2 cellular contexts compared by ENCODE assay signal in genomic region chr4:26576171-26576829, GRCh38.
A peak's percentile ranks its signal among the peaks of the same experiment; 100 is the strongest.
TF ChIP-seq lines count a peak whose summit lies in the region.

No MANE protein-coding gene starts in this region.

TF ChIP-seq in HepG2, 621 proteins besides CTCF, POLR2A, EP300 and RAD21 (continues in another document):
- TF ChIP-seq, protein P1, sequence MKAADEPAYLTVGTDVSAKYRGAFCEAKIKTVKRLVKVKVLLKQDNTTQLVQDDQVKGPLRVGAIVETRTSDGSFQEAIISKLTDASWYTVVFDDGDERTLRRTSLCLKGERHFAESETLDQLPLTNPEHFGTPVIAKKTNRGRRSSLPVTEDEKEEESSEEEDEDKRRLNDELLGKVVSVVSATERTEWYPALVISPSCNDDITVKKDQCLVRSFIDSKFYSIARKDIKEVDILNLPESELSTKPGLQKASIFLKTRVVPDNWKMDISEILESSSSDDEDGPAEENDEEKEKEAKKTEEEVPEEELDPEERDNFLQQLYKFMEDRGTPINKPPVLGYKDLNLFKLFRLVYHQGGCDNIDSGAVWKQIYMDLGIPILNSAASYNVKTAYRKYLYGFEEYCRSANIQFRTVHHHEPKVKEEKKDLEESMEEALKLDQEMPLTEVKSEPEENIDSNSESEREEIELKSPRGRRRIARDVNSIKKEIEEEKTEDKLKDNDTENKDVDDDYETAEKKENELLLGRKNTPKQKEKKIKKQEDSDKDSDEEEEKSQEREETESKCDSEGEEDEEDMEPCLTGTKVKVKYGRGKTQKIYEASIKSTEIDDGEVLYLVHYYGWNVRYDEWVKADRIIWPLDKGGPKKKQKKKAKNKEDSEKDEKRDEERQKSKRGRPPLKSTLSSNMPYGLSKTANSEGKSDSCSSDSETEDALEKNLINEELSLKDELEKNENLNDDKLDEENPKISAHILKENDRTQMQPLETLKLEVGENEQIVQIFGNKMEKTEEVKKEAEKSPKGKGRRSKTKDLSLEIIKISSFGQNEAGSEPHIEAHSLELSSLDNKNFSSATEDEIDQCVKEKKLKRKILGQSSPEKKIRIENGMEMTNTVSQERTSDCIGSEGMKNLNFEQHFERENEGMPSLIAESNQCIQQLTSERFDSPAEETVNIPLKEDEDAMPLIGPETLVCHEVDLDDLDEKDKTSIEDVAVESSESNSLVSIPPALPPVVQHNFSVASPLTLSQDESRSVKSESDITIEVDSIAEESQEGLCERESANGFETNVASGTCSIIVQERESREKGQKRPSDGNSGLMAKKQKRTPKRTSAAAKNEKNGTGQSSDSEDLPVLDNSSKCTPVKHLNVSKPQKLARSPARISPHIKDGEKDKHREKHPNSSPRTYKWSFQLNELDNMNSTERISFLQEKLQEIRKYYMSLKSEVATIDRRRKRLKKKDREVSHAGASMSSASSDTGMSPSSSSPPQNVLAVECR (CRISPR knock-in tag; IDR thresholded peaks at IDR 0.05; ENCODE audit: borderline replicate concordance), result no peak
- TF ChIP-seq ZNF513 (CRISPR knock-in tag; conservative IDR thresholded peaks at IDR 0.05) (no peak), ZNF710 (CRISPR knock-in tag; IDR thresholded peaks at IDR 0.05; ENCODE audit: borderline replicate concordance) (no peak), TEAD3 (CRISPR knock-in tag; optimal IDR thresholded peaks at IDR 0.05; ENCODE audit: borderline replicate concordance) (peak; percentile 63), ZNF761 (CRISPR knock-in tag; conservative IDR thresholded peaks at IDR 0.05) (no peak), HNF4A (CRISPR knock-in tag; IDR thresholded peaks at IDR 0.05) (peak; percentile 66), ZNF3 (CRISPR knock-in tag; IDR thresholded peaks at IDR 0.05) (0 out of 2 replicates have a peak, but pooled peaks have one; percentile 48), ZBTB7B (CRISPR knock-in tag; IDR thresholded peaks at IDR 0.05) (no peak), ZNF720 (CRISPR knock-in tag; IDR thresholded peaks at IDR 0.05) (no peak)
- TF ChIP-seq, protein P2, sequence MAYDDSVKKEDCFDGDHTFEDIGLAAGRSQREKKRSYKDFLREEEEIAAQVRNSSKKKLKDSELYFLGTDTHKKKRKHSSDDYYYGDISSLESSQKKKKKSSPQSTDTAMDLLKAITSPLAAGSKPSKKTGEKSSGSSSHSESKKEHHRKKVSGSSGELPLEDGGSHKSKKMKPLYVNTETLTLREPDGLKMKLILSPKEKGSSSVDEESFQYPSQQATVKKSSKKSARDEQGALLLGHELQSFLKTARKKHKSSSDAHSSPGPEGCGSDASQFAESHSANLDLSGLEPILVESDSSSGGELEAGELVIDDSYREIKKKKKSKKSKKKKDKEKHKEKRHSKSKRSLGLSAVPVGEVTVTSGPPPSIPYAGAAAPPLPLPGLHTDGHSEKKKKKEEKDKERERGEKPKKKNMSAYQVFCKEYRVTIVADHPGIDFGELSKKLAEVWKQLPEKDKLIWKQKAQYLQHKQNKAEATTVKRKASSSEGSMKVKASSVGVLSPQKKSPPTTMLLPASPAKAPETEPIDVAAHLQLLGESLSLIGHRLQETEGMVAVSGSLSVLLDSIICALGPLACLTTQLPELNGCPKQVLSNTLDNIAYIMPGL (CRISPR knock-in tag; IDR thresholded peaks at IDR 0.05; ENCODE audit: borderline replicate concordance in 1 of 2, low read depth in 1 of 2), result no peak
- TF ChIP-seq, protein P3, sequence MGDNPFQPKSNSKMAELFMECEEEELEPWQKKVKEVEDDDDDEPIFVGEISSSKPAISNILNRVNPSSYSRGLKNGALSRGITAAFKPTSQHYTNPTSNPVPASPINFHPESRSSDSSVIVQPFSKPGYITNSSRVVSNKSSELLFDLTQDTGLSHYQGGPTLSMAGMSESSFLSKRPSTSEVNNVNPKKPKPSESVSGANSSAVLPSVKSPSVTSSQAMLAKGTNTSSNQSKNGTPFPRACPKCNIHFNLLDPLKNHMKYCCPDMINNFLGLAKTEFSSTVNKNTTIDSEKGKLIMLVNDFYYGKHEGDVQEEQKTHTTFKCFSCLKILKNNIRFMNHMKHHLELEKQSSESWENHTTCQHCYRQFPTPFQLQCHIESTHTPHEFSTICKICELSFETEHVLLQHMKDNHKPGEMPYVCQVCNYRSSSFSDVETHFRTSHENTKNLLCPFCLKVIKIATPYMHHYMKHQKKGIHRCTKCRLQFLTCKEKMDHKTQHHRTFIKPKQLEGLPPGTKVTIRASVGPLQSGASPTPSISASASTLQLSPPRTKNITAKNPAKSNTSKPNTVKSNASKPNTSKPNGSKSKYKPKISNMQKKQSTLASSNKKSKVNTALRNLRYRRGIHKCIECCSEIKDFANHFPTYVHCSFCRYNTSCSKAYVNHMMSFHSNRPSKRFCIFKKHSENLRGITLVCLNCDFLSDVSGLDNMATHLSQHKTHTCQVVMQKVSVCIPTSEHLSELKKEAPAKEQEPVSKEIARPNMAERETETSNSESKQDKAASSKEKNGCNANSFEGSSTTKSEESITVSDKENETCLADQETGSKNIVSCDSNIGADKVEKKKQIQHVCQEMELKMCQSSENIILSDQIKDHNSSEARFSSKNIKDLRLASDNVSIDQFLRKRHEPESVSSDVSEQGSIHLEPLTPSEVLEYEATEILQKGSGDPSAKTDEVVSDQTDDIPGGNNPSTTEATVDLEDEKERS (CRISPR knock-in tag; IDR thresholded peaks at IDR 0.05), result no peak

TF ChIP-seq in WTC11, 78 proteins besides CTCF, POLR2A, EP300 and RAD21 (continued from another document):
- no peak for TF ChIP-seq IRF1 (CRISPR knock-in tag; IDR thresholded peaks at IDR 0.05)
- TF ChIP-seq PRRX2 (CRISPR knock-in tag; IDR thresholded peaks at IDR 0.05), result no peak
- no peak for TF ChIP-seq ZNF317 (CRISPR knock-in tag; IDR thresholded peaks at IDR 0.05; ENCODE audit: borderline replicate concordance, low read depth)
